10 cellular contexts compared by ENCODE assay signal in genomic region chr6:167676000-167676665, GRCh38.
DNase-seq lines count a peak whose midpoint lies in the region; ATAC-seq and TF ChIP-seq lines count a peak whose summit lies in the region.
"Had no signal": no experiment of that assay in that cellular context is flagged by ENCODE, and none has a peak within 500 bp of the region (broad histone marks: within the 10 kb centered on the region; RNA-seq: fewer than 3 reads in every experiment).

No MANE protein-coding gene starts in this region.

- H3K4me3 ChIP-seq in aorta (ENCODE audit: low read length in 2 of 2) = no peak overlapping the region
- H3K4me3 ChIP-seq: skin epidermis had no signal

- no peaks in the 10 kb centered on the region for H3K36me3 ChIP-seq in aorta (ENCODE audit: control insufficient read depth in 1 of 2, insufficient read depth in 2 of 2, low read length in 1 of 2)

- no peak for TF ChIP-seq CTCF in natural killer cell (IDR thresholded peaks at IDR 0.05)
- no peak for TF ChIP-seq CTCF in nephron (IDR thresholded peaks at IDR 0.05; ENCODE audit: unreplicated experiment in 3 of 3)

- peaks cover 0 to 2% of the 10 kb centered on the region in 2 donors for H3K4me1 Mint-ChIP-seq in natural killer cell treated with Interleukin-12 subunit alpha and Interleukin-12 subunit beta and Interleukin-15 and Interleukin-18, amount 100 ng/mL, for 72 hours (ENCODE audit: low read depth in 2 of 2)
- H3K4me1 Mint-ChIP-seq in natural killer cell = no peaks in the 10 kb centered on the region
- peaks cover 54% of the 10 kb centered on the region for H3K4me1 Mint-ChIP-seq in nephron

- WGBS in aorta, 2 donors = 91 to 94% methylated on average over 20 of the region's 20 CpGs

- no peak for ATAC-seq in natural killer cell treated with Interleukin-12 subunit alpha and Interleukin-12 subunit beta and Interleukin-15 and Interleukin-18, amount 100 ng/mL, for 72 hours
- ATAC-seq in natural killer cell (no peak), aorta (ENCODE audit: low FRiP score) (peak; percentile 31)

- no peak overlapping the region for H3K27ac Mint-ChIP-seq in natural killer cell treated with Interleukin-12 subunit alpha and Interleukin-12 subunit beta and Interleukin-15 and Interleukin-18, amount 100 ng/mL, for 72 hours
- no peak overlapping the region for H3K27ac Mint-ChIP-seq in natural killer cell
- H3K27ac Mint-ChIP-seq in nephron = peak overlapping the region; percentile 78 to 89 (median 81)

- intact Hi-C loops in natural killer cell (cut with micrococcal nuclease) (no loop called here), cardiac septum (cut with DNase I) (loop anchor here (5.0 kb wide), 1 partner anchor 189 kb away; no protein-coding TSS in a partner anchor), aorta (cut with DNase I) (no loop called here)

- peaks cover 30 to 33% of the 10 kb centered on the region in 2 donors for H3K27me3 Mint-ChIP-seq in natural killer cell treated with Interleukin-12 subunit alpha and Interleukin-12 subunit beta and Interleukin-15 and Interleukin-18, amount 100 ng/mL, for 72 hours
- H3K27me3 Mint-ChIP-seq in natural killer cell (ENCODE audit: low read depth in 2 of 2) = peaks cover 21 to 26% of the 10 kb centered on the region in 2 donors
- peaks cover 23% of the 10 kb centered on the region for H3K27me3 Mint-ChIP-seq in nephron (ENCODE audit: low read depth)

- peaks cover 11% of the 10 kb centered on the region for H3K9me3 Mint-ChIP-seq in natural killer cell treated with Interleukin-12 subunit alpha and Interleukin-12 subunit beta and Interleukin-15 and Interleukin-18, amount 100 ng/mL, for 72 hours
- peaks cover 3 to 8% of the 10 kb centered on the region in 2 donors for H3K9me3 Mint-ChIP-seq in natural killer cell
- peaks cover 4% of the 10 kb centered on the region for H3K9me3 Mint-ChIP-seq in nephron

- no peak overlapping the region for H3K27ac ChIP-seq in aorta (ENCODE audit: low read depth in 1 of 2, low read length in 2 of 2)

- H3K9me3 ChIP-seq in aorta (ENCODE audit: control insufficient read depth, low read length) = no peaks in the 10 kb centered on the region

- H3K4me3 Mint-ChIP-seq in natural killer cell treated with Interleukin-12 subunit alpha and Interleukin-12 subunit beta and Interleukin-15 and Interleukin-18, amount 100 ng/mL, for 72 hours = no peak overlapping the region
- H3K4me3 Mint-ChIP-seq in natural killer cell (no peak overlapping the region), nephron (peak overlapping the region; percentile 42 to 68 (median 47))

- H3K27me3 ChIP-seq in aorta (ENCODE audit: control insufficient read depth in 1 of 2, insufficient read depth in 2 of 2, low read length in 1 of 2) = no peaks in the 10 kb centered on the region

- no peaks in the 10 kb centered on the region for H3K4me1 ChIP-seq in aorta (ENCODE audit: control insufficient read depth in 1 of 2, insufficient read depth in 2 of 2, low read length in 2 of 2)

- peak; percentile 15 for DNase-seq in natural killer cell treated with Interleukin-12 subunit alpha and Interleukin-12 subunit beta and Interleukin-15 and Interleukin-18, amount 100 ng/mL, for 72 hours (ENCODE audit: low spot score)
- DNase-seq in natural killer cell (no peak), cardiac septum (ENCODE audit: low spot score) (peak; percentile 71), aorta (no peak), NCI-H748 (lab: John Stamatoyannopoulos, UW; ENCODE audit: unreplicated experiment) (no peak)
- DNase-seq in stimulated activated CD4-positive, alpha-beta T cell treated with anti-CD3 and anti-CD28 coated beads, Interleukin-4, amount 100 ng/mL, for 4 hours = no peak
- no peak for DNase-seq in activated CD8-positive, alpha-beta memory T cell treated with anti-CD3 and anti-CD28 coated beads, Interleukin-2, amount 50 U/mL, for 48 hours
- DNase-seq: NCI-H69 had no signal

- H3K36me3 Mint-ChIP-seq in natural killer cell treated with Interleukin-12 subunit alpha and Interleukin-12 subunit beta and Interleukin-15 and Interleukin-18, amount 100 ng/mL, for 72 hours = peaks cover 9% of the 10 kb centered on the region
- H3K36me3 Mint-ChIP-seq in natural killer cell = no peaks in the 10 kb centered on the region
- H3K36me3 Mint-ChIP-seq in nephron (ENCODE audit: low read depth) = peaks cover 5% of the 10 kb centered on the region

Comparison
In these comparisons a context has a peak if more than half of its experiments do, and no peak if none do; other contexts are left out.
1. DNase-seq: peak in natural killer cell treated with Interleukin-12 subunit alpha and Interleukin-12 subunit beta and Interleukin-15 and Interleukin-18, amount 100 ng/mL, for 72 hours (single experiment) and cardiac septum (single experiment); none in natural killer cell (single experiment), aorta (0 of 2), stimulated activated CD4-positive, alpha-beta T cell treated with anti-CD3 and anti-CD28 coated beads, Interleukin-4, amount 100 ng/mL, for 4 hours (0 of 2), NCI-H748 (single experiment) and activated CD8-positive, alpha-beta memory T cell treated with anti-CD3 and anti-CD28 coated beads, Interleukin-2, amount 50 U/mL, for 48 hours (single experiment).
2. H3K27ac Mint-ChIP-seq: peak in nephron (3 of 3); none in natural killer cell treated with Interleukin-12 subunit alpha and Interleukin-12 subunit beta and Interleukin-15 and Interleukin-18, amount 100 ng/mL, for 72 hours (0 of 2) and natural killer cell (0 of 2).
3. H3K4me3 Mint-ChIP-seq: peak in nephron (3 of 3); none in natural killer cell treated with Interleukin-12 subunit alpha and Interleukin-12 subunit beta and Interleukin-15 and Interleukin-18, amount 100 ng/mL, for 72 hours (single experiment) and natural killer cell (single experiment).